11 cellular contexts compared by ENCODE assay signal in the genomic region with DNA sequence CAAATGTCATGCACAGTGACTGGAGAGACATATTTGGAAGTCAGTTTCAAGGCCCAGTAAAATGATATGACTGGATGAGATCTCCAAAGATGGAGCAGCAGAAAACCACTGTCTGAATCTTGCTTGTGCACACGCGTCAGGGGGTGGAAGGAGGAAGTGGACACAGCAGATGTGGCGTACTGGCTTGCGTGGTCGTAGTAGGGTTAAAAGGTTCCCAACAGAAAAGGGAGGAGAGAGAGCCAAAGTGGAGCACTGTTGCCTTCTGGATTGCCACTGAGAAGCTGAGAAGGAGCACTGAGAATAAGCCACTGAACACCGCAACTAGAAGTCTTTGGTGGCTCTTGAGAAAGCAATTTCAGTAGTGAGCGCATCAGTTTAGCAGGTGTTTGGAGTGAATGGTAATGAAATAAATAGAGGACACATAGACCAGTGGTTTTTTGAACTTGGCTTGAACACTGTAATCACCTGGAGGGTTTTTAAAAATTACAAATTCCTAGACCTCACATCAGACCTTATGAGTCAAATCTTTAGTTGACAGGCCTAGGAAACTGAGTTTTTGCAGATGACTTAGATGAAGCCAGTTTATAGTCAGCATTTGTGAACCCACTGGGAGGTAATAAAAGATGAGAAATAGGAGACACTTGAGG.
A peak's percentile ranks its signal among the peaks of the same experiment; 100 is the strongest.
DNase-seq lines count a peak whose midpoint lies in the region; ATAC-seq and TF ChIP-seq lines count a peak whose summit lies in the region.
"Had no signal": no experiment of that assay in that cellular context is flagged by ENCODE, and none has a peak within 500 bp of the region (broad histone marks: within the 10 kb centered on the region; RNA-seq: fewer than 3 reads in every experiment).

No MANE protein-coding gene starts in this region.

- H3K4me1 Mint-ChIP-seq in IgD-negative memory B cell (peaks cover 24 to 34% (median 28%) of the 10 kb centered on the region in 3 donors), chondrocyte (ENCODE audit: low read depth) (peaks cover 12% of the 10 kb centered on the region), endodermal cell (no peaks in the 10 kb centered on the region)
- H3K4me1 Mint-ChIP-seq in activated CD4-positive, alpha-beta memory T cell treated with anti-CD3 and anti-CD28 coated beads for 36 hours (ENCODE audit: low read depth), result peaks cover 36% of the 10 kb centered on the region

- H3K27me3 ChIP-seq in right atrium auricular region (no peaks in the 10 kb centered on the region), endodermal cell (ENCODE audit: control insufficient read depth, insufficient read depth, low read length, poor library complexity, severe bottlenecking) (no peaks in the 10 kb centered on the region)
- H3K27me3 ChIP-seq: adrenal gland had no signal

- H3K9ac ChIP-seq in endodermal cell (ENCODE audit: extremely low read depth, low read length, poor library complexity, severe bottlenecking), result no peak overlapping the region

- no peaks in the 10 kb centered on the region for H3K27me3 Mint-ChIP-seq in IgD-negative memory B cell
- H3K27me3 Mint-ChIP-seq in activated CD4-positive, alpha-beta memory T cell treated with anti-CD3 and anti-CD28 coated beads for 36 hours, result peaks cover 17% of the 10 kb centered on the region
- H3K27me3 Mint-ChIP-seq in chondrocyte (ENCODE audit: low read depth), result peaks cover 8% of the 10 kb centered on the region
- no peaks in the 10 kb centered on the region for H3K27me3 Mint-ChIP-seq in endodermal cell (ENCODE audit: insufficient read depth)

- H3K9me3 ChIP-seq in right atrium auricular region, result no peaks in the 10 kb centered on the region
- no peaks in the 10 kb centered on the region for H3K9me3 ChIP-seq in endodermal cell (ENCODE audit: control insufficient read depth, low read length)
- H3K9me3 ChIP-seq: adrenal gland, mucosa of descending colon had no signal

- H3K4me3 Mint-ChIP-seq in IgD-negative memory B cell (peak overlapping the region in 2 of 4 donors; percentile 6 to 65), chondrocyte (ENCODE audit: unreplicated experiment) (no peak overlapping the region), endodermal cell (no peak overlapping the region)
- H3K4me3 Mint-ChIP-seq in activated CD4-positive, alpha-beta memory T cell treated with anti-CD3 and anti-CD28 coated beads for 36 hours, result no peak overlapping the region

- CTCF ChIA-PET in activated CD4-positive, alpha-beta memory T cell treated with anti-CD3 and anti-CD28 coated beads for 36 hours (lab: Charles Lee), result interaction anchor here (0.6 to 2.3 kb wide), 12 partner anchors 21 to 492 kb away, joined by 3 to 14 read pairs (median 3); partner anchors contain the start of genes KLLN and PTEN

- no peaks in the 10 kb centered on the region for H3K36me3 Mint-ChIP-seq in activated naive CD4-positive, alpha-beta T cell treated with anti-CD3 and anti-CD28 coated beads, Interleukin-2, amount 50 U/mL, for 72 hours
- H3K36me3 Mint-ChIP-seq in IgD-negative memory B cell (no peaks in the 10 kb centered on the region), chondrocyte (ENCODE audit: low read depth) (peaks cover 3% of the 10 kb centered on the region), endodermal cell (ENCODE audit: low read depth) (no peaks in the 10 kb centered on the region)
- H3K36me3 Mint-ChIP-seq in activated CD4-positive, alpha-beta memory T cell treated with anti-CD3 and anti-CD28 coated beads for 36 hours, result no peaks in the 10 kb centered on the region

- H3K4me1 ChIP-seq in right atrium auricular region (peaks cover 0 to 13% of the 10 kb centered on the region in 2 donors), endodermal cell (ENCODE audit: control insufficient read depth, insufficient read depth, low read length) (no peaks in the 10 kb centered on the region)
- H3K4me1 ChIP-seq: adrenal gland had no signal

- H3K9me3 Mint-ChIP-seq in activated naive CD4-positive, alpha-beta T cell treated with anti-CD3 and anti-CD28 coated beads, Interleukin-2, amount 50 U/mL, for 72 hours, result peaks cover 0 to 4% of the 10 kb centered on the region in 2 donors
- no peaks in the 10 kb centered on the region for H3K9me3 Mint-ChIP-seq in IgD-negative memory B cell
- H3K9me3 Mint-ChIP-seq in activated CD4-positive, alpha-beta memory T cell treated with anti-CD3 and anti-CD28 coated beads for 36 hours, result no peaks in the 10 kb centered on the region
- no peaks in the 10 kb centered on the region for H3K9me3 Mint-ChIP-seq in chondrocyte (ENCODE audit: low read depth)
- H3K9me3 Mint-ChIP-seq in endodermal cell, result no peaks in the 10 kb centered on the region

- ATAC-seq in activated naive CD4-positive, alpha-beta T cell treated with anti-CD3 and anti-CD28 coated beads, Interleukin-2, amount 50 U/mL, for 72 hours, result peak; percentile 4 to 21
- ATAC-seq in HG03135 (IDR thresholded peaks at IDR 0.05; ENCODE audit: unreplicated experiment), result no peak

- peak overlapping the region; percentile 66 to 80 for H3K27ac Mint-ChIP-seq in activated naive CD4-positive, alpha-beta T cell treated with anti-CD3 and anti-CD28 coated beads, Interleukin-2, amount 50 U/mL, for 72 hours
- H3K27ac Mint-ChIP-seq in IgD-negative memory B cell, result peak overlapping the region in 2 of 3 donors; percentile 30 to 77
- H3K27ac Mint-ChIP-seq in activated CD4-positive, alpha-beta memory T cell treated with anti-CD3 and anti-CD28 coated beads for 36 hours, result peak overlapping the region; percentile 18
- H3K27ac Mint-ChIP-seq in chondrocyte (ENCODE audit: unreplicated experiment), result no peak overlapping the region
- H3K27ac Mint-ChIP-seq in endodermal cell, result no peak overlapping the region

- H3K27ac ChIP-seq in right atrium auricular region (no peak overlapping the region), endodermal cell (ENCODE audit: low read depth, low read length) (no peak overlapping the region)
- H3K27ac ChIP-seq: adrenal gland had no signal

- TF ChIP-seq CTCF in chondrocyte (IDR thresholded peaks at IDR 0.05) (no peak), right atrium auricular region (IDR thresholded peaks at IDR 0.05) (no peak), endodermal cell (conservative IDR thresholded peaks at IDR 0.05) (no peak)

- H3K36me3 ChIP-seq in right atrium auricular region, result no peaks in the 10 kb centered on the region
- no peaks in the 10 kb centered on the region for H3K36me3 ChIP-seq in endodermal cell (ENCODE audit: control insufficient read depth, insufficient read depth, low read length)
- H3K36me3 ChIP-seq: adrenal gland had no signal

- intact Hi-C loops in activated CD4-positive, alpha-beta memory T cell treated with anti-CD3 and anti-CD28 coated beads for 36 hours (cut with micrococcal nuclease), result loop anchor here (1.0 to 10.0 kb wide), 11 partner anchors 25 to 758 kb away; no protein-coding TSS in a partner anchor

- H3K4me3 ChIP-seq in right atrium auricular region, result no peak overlapping the region
- H3K4me3 ChIP-seq in endodermal cell (ENCODE audit: low read length), result no peak overlapping the region
- H3K4me3 ChIP-seq: adrenal gland, mucosa of descending colon, smooth muscle cell had no signal

- POLR2A ChIA-PET in activated CD4-positive, alpha-beta memory T cell treated with anti-CD3 and anti-CD28 coated beads for 36 hours (lab: Charles Lee), result interaction anchor here (0.6 to 4.3 kb wide), 13 partner anchors 8 to 586 kb away, joined by 3 to 41 read pairs (median 4); partner anchors contain the start of genes ATAD1, KLLN, MINPP1 and PTEN

- 95 to 96% methylated on average over 7 of the region's 7 CpGs for WGBS in endodermal cell (ENCODE audit: insufficient coverage in 1 of 2, insufficient read length in 1 of 2), 2 experiments

- DNase-seq in activated naive CD4-positive, alpha-beta T cell treated with anti-CD3 and anti-CD28 coated beads, Interleukin-2, amount 50 U/mL, for 72 hours (ENCODE audit: low spot score in 2 of 2), result no peak
- DNase-seq in activated naive CD4-positive, alpha-beta T cell treated with anti-CD3 and anti-CD28 coated beads, Interleukin-2, amount 50 U/mL, for 16 hours, result no peak
- no peak for DNase-seq in activated CD4-positive, alpha-beta memory T cell treated with anti-CD3 and anti-CD28 coated beads for 36 hours
- DNase-seq in chondrocyte (ENCODE audit: low spot score), result no peak
- no peak for DNase-seq in right atrium auricular region (ENCODE audit: low spot score)
- DNase-seq in endodermal cell, result no peak
- DNase-seq: adrenal gland, mucosa of descending colon had no signal

Comparison
In these comparisons a context has a peak if more than half of its experiments do, and no peak if none do; other contexts are left out.
1. H3K27ac Mint-ChIP-seq: peak in activated naive CD4-positive, alpha-beta T cell treated with anti-CD3 and anti-CD28 coated beads, Interleukin-2, amount 50 U/mL, for 72 hours (2 of 2), IgD-negative memory B cell (2 of 3) and activated CD4-positive, alpha-beta memory T cell treated with anti-CD3 and anti-CD28 coated beads for 36 hours (single experiment); none in chondrocyte (single experiment) and endodermal cell (single experiment).